Comparison of ENCODE assay signal across 2 cellular contexts in the genomic region with DNA sequence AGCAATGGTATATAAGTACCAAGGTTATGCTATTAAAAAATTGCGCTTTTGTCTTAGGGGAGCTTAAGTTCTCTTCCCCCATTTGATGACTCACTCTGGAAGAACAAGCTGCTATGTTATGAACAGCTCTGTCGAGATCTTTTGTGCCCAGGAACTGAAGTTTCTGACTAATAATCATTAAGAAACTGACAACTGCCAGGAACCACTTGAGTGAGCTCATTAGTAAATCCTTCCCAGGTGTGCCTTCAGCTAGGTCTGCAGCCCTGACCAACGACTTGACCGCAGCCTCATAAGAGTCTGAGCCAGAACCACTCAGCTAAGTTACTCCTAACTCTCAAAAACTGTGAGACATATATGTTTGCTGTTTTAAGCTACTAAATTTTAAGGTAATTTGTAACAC.
TF ChIP-seq lines count a peak whose summit lies in the region.

No MANE protein-coding gene starts in this region.

TF ChIP-seq in IMR-90, 13 proteins besides CTCF, POLR2A, EP300 and RAD21:
- TF ChIP-seq MAZ (IDR thresholded peaks at IDR 0.05; ENCODE audit: borderline replicate concordance, low read depth, low read length), result no peak
- no peak for TF ChIP-seq BHLHE40 (IDR thresholded peaks at IDR 0.05; ENCODE audit: low read depth, low read length)
- no peak for TF ChIP-seq FOS (IDR thresholded peaks at IDR 0.05; ENCODE audit: low read depth, low read length)
- TF ChIP-seq RCOR1 (IDR thresholded peaks at IDR 0.05; ENCODE audit: insufficient replicate concordance, low read length), result no peak
- no peak for TF ChIP-seq CEBPB (IDR thresholded peaks at IDR 0.05; ENCODE audit: low read depth, low read length)
- TF ChIP-seq RFX5 (IDR thresholded peaks at IDR 0.05; ENCODE audit: low read depth, low read length), result no peak
- no peak for TF ChIP-seq ELK1 (IDR thresholded peaks at IDR 0.05; ENCODE audit: borderline replicate concordance, low read depth, low read length)
- TF ChIP-seq NFE2L2 (IDR thresholded peaks at IDR 0.05; ENCODE audit: low read depth, low read length), result no peak
- TF ChIP-seq SMC3 (IDR thresholded peaks at IDR 0.05; ENCODE audit: low read depth, low read length), result no peak

TF ChIP-seq in HepG2, 621 proteins besides CTCF, POLR2A, EP300 and RAD21:
- TF ChIP-seq MATR3 (CRISPR knock-in tag; IDR thresholded peaks at IDR 0.05) (no peak), GFI1 (CRISPR knock-in tag; IDR thresholded peaks at IDR 0.05; ENCODE audit: borderline replicate concordance) (no peak), ZNF263 (CRISPR knock-in tag; IDR thresholded peaks at IDR 0.05) (no peak), FOXO1 (CRISPR knock-in tag; IDR thresholded peaks at IDR 0.05) (no peak), TAF1 (CRISPR knock-in tag; IDR thresholded peaks at IDR 0.05) (no peak), ARID2 (CRISPR knock-in tag; IDR thresholded peaks at IDR 0.05; ENCODE audit: borderline replicate concordance) (no peak), TCF7L2 (IDR thresholded peaks at IDR 0.05; ENCODE audit: low read depth, low read length) (no peak), ISX (CRISPR knock-in tag; conservative IDR thresholded peaks at IDR 0.05) (no peak), HNF4A (CRISPR knock-in tag; IDR thresholded peaks at IDR 0.05) (no peak), HOXA9 (CRISPR knock-in tag; IDR thresholded peaks at IDR 0.05; ENCODE audit: borderline replicate concordance) (no peak), GTF3A (CRISPR knock-in tag; conservative IDR thresholded peaks at IDR 0.05) (no peak), FOXM1 (CRISPR knock-in tag; IDR thresholded peaks at IDR 0.05) (no peak)
